28 cellular contexts compared by ENCODE assay signal in the genomic region with DNA sequence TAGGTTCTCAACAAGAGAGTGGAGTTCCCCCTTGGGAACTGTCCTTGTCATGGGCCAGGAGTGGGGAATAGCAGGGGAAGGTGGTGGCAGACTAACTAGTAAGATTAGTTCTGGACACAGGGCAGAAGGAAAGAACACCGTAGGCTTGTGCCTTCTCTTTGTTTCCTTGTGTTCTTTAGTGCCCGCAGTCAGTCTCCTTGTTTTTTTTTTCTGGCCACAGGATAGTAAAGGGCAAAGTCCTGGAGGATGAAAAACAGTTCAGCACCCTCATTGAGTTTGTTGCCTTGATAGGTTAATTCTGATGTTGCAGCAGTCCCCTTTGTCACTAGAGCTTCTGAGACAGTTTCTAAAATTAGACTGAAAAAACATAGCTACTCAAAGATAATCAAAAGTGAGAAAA. TPM values are rescaled to one million over a fixed set of nuclear protein-coding genes. Genes with fewer than 3 reads are reported as not detected.
DNase-seq lines count a peak whose midpoint lies in the region; ATAC-seq, FAIRE-seq and TF ChIP-seq lines count a peak whose summit lies in the region.
"Had no signal": no experiment of that assay in that cellular context is flagged by ENCODE, and none has a peak within 500 bp of the region (broad histone marks: within the 10 kb centered on the region; RNA-seq: fewer than 3 reads in every experiment).

No MANE protein-coding gene starts in this region.

- TF ChIP-seq RAD21 in HepG2 (CRISPR knock-in tag; IDR thresholded peaks at IDR 0.05), result no peak

- H3K79me2 ChIP-seq in HepG2 (ENCODE audit: insufficient read depth, low read length), result no peaks in the 10 kb centered on the region

- H3K27ac ChIP-seq in 22Rv1 (peak overlapping the region; percentile 24; the same call in 1 of the 2 replicates), HepG2 (ENCODE audit: extremely low read length, insufficient read depth, low read length) (peak overlapping the region; percentile 71), pancreas (no peak overlapping the region), coronary artery (no peak overlapping the region)
- H3K27ac ChIP-seq: A549, gastrocnemius medialis, suprapubic skin had no signal

- intact Hi-C loops in HepG2 (cut with micrococcal nuclease; ENCODE audit: unreplicated experiment) (no loop called here), pancreas (cut with DNase I) (no loop called here)

- FAIRE-seq in HepG2 (lab: Jason Lieb, UNC) (peak; percentile 83), pancreas (lab: Jason Lieb, UNC) (no peak)
- FAIRE-seq: A549, endothelial cell of umbilical vein, K562 had no signal

- TF ChIP-seq CTCF in 22Rv1 (IDR thresholded peaks at IDR 0.05) (no peak), HepG2 (CRISPR knock-in tag; IDR thresholded peaks at IDR 0.05) (no peak), pancreas (IDR thresholded peaks at IDR 0.05) (no peak), coronary artery (IDR thresholded peaks at IDR 0.05) (no peak)

- TF ChIP-seq EP300 in HepG2 (IDR thresholded peaks at IDR 0.05; ENCODE audit: low read depth in 2 of 2, low read length in 2 of 2) (no peak), HepG2 (CRISPR knock-in tag; IDR thresholded peaks at IDR 0.05; ENCODE audit: borderline replicate concordance) (no peak)

- ATAC-seq in HepG2 (peak; percentile 89), pancreas (peak in 3 of 4 donors; percentile 43 to 65 (median 58)), HG03108 (IDR thresholded peaks at IDR 0.05; ENCODE audit: unreplicated experiment) (no peak)
- no peak for ATAC-seq in stimulated activated naive B cell treated with anti-CD40 and anti-IgM and Interleukin-4, amounts not matched to agents 10 μg/mL and 1 μg/mL and 100 μg/mL, for 72 hours (replicated peaks)
- ATAC-seq: A549, gastrocnemius medialis, HCT116, K562 had no signal

- H3K4me1 ChIP-seq in HepG2 (ENCODE audit: insufficient read depth, low read length) (peaks cover 25% of the 10 kb centered on the region), pancreas (no peaks in the 10 kb centered on the region)
- H3K4me1 ChIP-seq: A549, gastrocnemius medialis, suprapubic skin had no signal

- 5% methylated on average over 2 of the region's 2 CpGs for WGBS in HepG2 (ENCODE audit: low lambda C conversion rate)
- WGBS in pancreas, 2 donors, result 24 to 32% methylated on average over 2 of the region's 2 CpGs

- TF ChIP-seq POLR2A in HepG2 (IDR thresholded peaks at IDR 0.05; ENCODE audit: insufficient read depth in 1 of 2, low read depth in 2 of 2, low read length in 2 of 2), result no peak

- in situ Hi-C loops in HepG2 (cut with HindIII; ENCODE audit: extremely low pct_ligation_motif_present, low pct_unique_long_range_greater_than_20kb), result no loop called here

- H2AFZ ChIP-seq in HepG2 (ENCODE audit: low read length), result peak overlapping the region; percentile 71

- peaks cover 37 to 50% of the 10 kb centered on the region in 2 donors for H3K36me3 Mint-ChIP-seq in stimulated activated naive B cell treated with anti-CD40 and anti-IgM and Interleukin-4, amounts not matched to agents 10 μg/mL and 1 μg/mL and 100 μg/mL, for 72 hours

- POLR2A ChIA-PET in HepG2 (lab: Yijun Ruan, JAX), result no interaction called here

- H3K27ac Mint-ChIP-seq in stimulated activated naive B cell treated with anti-CD40 and anti-IgM and Interleukin-4, amounts not matched to agents 10 μg/mL and 1 μg/mL and 100 μg/mL, for 72 hours, result no peak overlapping the region
- H3K27ac Mint-ChIP-seq: activated CD4-positive, alpha-beta memory T cell treated with anti-CD3 and anti-CD28 coated beads for 36 hours; activated naive CD4-positive, alpha-beta T cell treated with anti-CD3 and anti-CD28 coated beads for 36 hours; memory B cell had no signal

- peaks cover 4 to 14% of the 10 kb centered on the region in 2 donors for H3K4me1 Mint-ChIP-seq in stimulated activated naive B cell treated with anti-CD40 and anti-IgM and Interleukin-4, amounts not matched to agents 10 μg/mL and 1 μg/mL and 100 μg/mL, for 72 hours

- peak overlapping the region; percentile 67 for H3K4me2 ChIP-seq in HepG2 (ENCODE audit: low read depth, low read length)
- H3K4me2 ChIP-seq: A549 had no signal

- H3K4me3 Mint-ChIP-seq in stimulated activated naive B cell treated with anti-CD40 and anti-IgM and Interleukin-4, amounts not matched to agents 10 μg/mL and 1 μg/mL and 100 μg/mL, for 72 hours, result no peak overlapping the region
- H3K4me3 Mint-ChIP-seq: activated CD4-positive, alpha-beta memory T cell treated with anti-CD3 and anti-CD28 coated beads for 36 hours; activated naive CD4-positive, alpha-beta T cell treated with anti-CD3 and anti-CD28 coated beads for 36 hours; memory B cell had no signal

- peak overlapping the region; percentile 44; the same call in 1 of the 2 replicates for H3K9ac ChIP-seq in HepG2 (ENCODE audit: insufficient read depth, low read depth, low read length)

- DNase-seq in SW480 (ENCODE audit: low spot score) (peak; percentile 38), HepG2 (ENCODE audit: low spot score) (peak; percentile 73), pancreas (no peak), coronary artery (ENCODE audit: low spot score) (no peak), NCI-H2081 treated with DMSO at 0.1 percent for 48 hours (lab: John Stamatoyannopoulos, UW) (no peak)
- DNase-seq in stimulated activated naive B cell treated with anti-CD40 and anti-IgM and Interleukin-4, amounts not matched to agents 10 μg/mL and 1 μg/mL and 100 μg/mL, for 72 hours, result no peak
- DNase-seq: activated CD4-positive, alpha-beta memory T cell treated with anti-CD3 and anti-CD28 coated beads for 36 hours; activated CD4-positive, CD25-positive, alpha-beta regulatory T cell treated with anti-CD3 and anti-CD28 coated beads, Interleukin-2, amount 50 U/mL, for 72 hours; activated CD8-positive, alpha-beta memory T cell treated with anti-CD3 and anti-CD28 coated beads, Interleukin-2, amount 50 U/mL, for 48 hours; activated naive CD4-positive, alpha-beta T cell treated with anti-CD3 and anti-CD28 coated beads for 36 hours; Calu3; DMS79 treated with DMSO at 0.1 percent for 48 hours; dorsolateral prefrontal cortex; gastrocnemius medialis; GDM1; NCI-H1092; NCI-H1694 treated with DMSO at 0.1 percent for 48 hours; NK-92 treated with Interleukin-12 subunit alpha and Interleukin-12 subunit beta, amount 100 ng/mL, for 24 hours; Right ventricle myocardium superior; stimulated activated naive CD4-positive, alpha-beta T cell had no signal

- no peaks in the 10 kb centered on the region for H4K20me1 ChIP-seq in HepG2 (ENCODE audit: insufficient read depth, low read length)

- H3K9me3 ChIP-seq in HepG2 (ENCODE audit: low read length) (no peaks in the 10 kb centered on the region), pancreas (no peaks in the 10 kb centered on the region)
- H3K9me3 ChIP-seq: A549, gastrocnemius medialis, suprapubic skin had no signal

- no peaks in the 10 kb centered on the region for H3K9me3 Mint-ChIP-seq in stimulated activated naive B cell treated with anti-CD40 and anti-IgM and Interleukin-4, amounts not matched to agents 10 μg/mL and 1 μg/mL and 100 μg/mL, for 72 hours
- H3K9me3 Mint-ChIP-seq: activated CD4-positive, alpha-beta memory T cell treated with anti-CD3 and anti-CD28 coated beads for 36 hours; activated naive CD4-positive, alpha-beta T cell treated with anti-CD3 and anti-CD28 coated beads for 36 hours; memory B cell had no signal

- H3K27me3 Mint-ChIP-seq in stimulated activated naive B cell treated with anti-CD40 and anti-IgM and Interleukin-4, amounts not matched to agents 10 μg/mL and 1 μg/mL and 100 μg/mL, for 72 hours, result no peaks in the 10 kb centered on the region
- H3K27me3 Mint-ChIP-seq: activated CD4-positive, alpha-beta memory T cell treated with anti-CD3 and anti-CD28 coated beads for 36 hours; memory B cell had no signal

- CTCF ChIA-PET in HepG2 (lab: Yijun Ruan, JAX; ENCODE audit: low intra/inter-chr PET ratio, low total read pairs), result no interaction called here

- BruUV-seq in HepG2 (replicated peaks; lab: Mats Ljungman, UMichigan), result no TSS peak

- H3K4me3 ChIP-seq in HepG2 (replicated peaks in 1 of 3; ENCODE audit: insufficient read depth in 1 of 3, low read depth in 2 of 3, low read length in 3 of 3) (peak overlapping the region; percentile 6 to 38 (median 11); a peak in 4 of 6 replicates), pancreas (no peak overlapping the region), coronary artery (no peak overlapping the region)
- H3K4me3 ChIP-seq: A549, dorsolateral prefrontal cortex, gastrocnemius medialis, K562, suprapubic skin had no signal

- H3K36me3 ChIP-seq in HepG2 (replicated peaks in 1 of 2; ENCODE audit: control insufficient read depth in 1 of 2, insufficient read depth in 2 of 2, low read length in 2 of 2) (peaks cover 8 to 17% of the 10 kb centered on the region in 2 experiments), pancreas (peaks cover 0 to 16% (median 4%) of the 10 kb centered on the region in 3 donors)

- H3K27me3 ChIP-seq in HepG2 (ENCODE audit: control insufficient read depth in 1 of 2, insufficient read depth in 2 of 2, low read length in 2 of 2), result no peaks in the 10 kb centered on the region
- no peaks in the 10 kb centered on the region for H3K27me3 ChIP-seq in pancreas
- H3K27me3 ChIP-seq: dorsolateral prefrontal cortex, gastrocnemius medialis, suprapubic skin had no signal

RNA-seq across cellular contexts. Expression of gene PEX5, which starts 8.4 kb away (rescaled TPM):
- 29.0 and 35.2 TPM in 2 replicates for total RNA-seq in HepG2 (2016; rRNA removed; fragmentation: Illumina TruSeq; extraction: Trizol)
- 25.2 and 29.3 TPM in 2 replicates for total RNA-seq in HepG2 (2016; cell fraction: cytosol; rRNA removed; fragmentation: Illumina TruSeq; extraction: Trizol; ENCODE audit: low read depth)
- total RNA-seq in HepG2 (2016; cell fraction: insoluble cytoplasmic fraction; rRNA removed; fragmentation: Illumina TruSeq; extraction: Trizol), result 29.8 and 33.2 TPM in 2 replicates
- total RNA-seq in HepG2 (2016; cell fraction: membrane; rRNA removed; fragmentation: Illumina TruSeq; extraction: Trizol), result 26.2 and 26.3 TPM in 2 replicates
- 19.6 and 20.8 TPM in 2 replicates for total RNA-seq in HepG2 (2016; cell fraction: nucleus; rRNA removed; fragmentation: Illumina TruSeq; extraction: Trizol)
- polyA plus RNA-seq in HepG2 (2011; rRNA removed), result 16.4 and 17.4 TPM in 2 replicates
- polyA plus RNA-seq in HepG2 (2011; cell fraction: cytosol; rRNA removed), result 15.0 and 16.0 TPM in 2 replicates
- 23.2 and 24.1 TPM in 2 replicates for polyA plus RNA-seq in HepG2 (2011; cell fraction: nucleus; rRNA removed)
- polyA plus RNA-seq in HepG2 (2012), result 22.6 and 23.6 TPM in 2 replicates
- polyA plus RNA-seq in HepG2 (2016; cell fraction: cytosol; fragmentation: Illumina TruSeq; extraction: Trizol; ENCODE audit: low read depth), result 5.1 and 5.5 TPM in 2 replicates
- polyA plus RNA-seq in HepG2 (2016; cell fraction: insoluble cytoplasmic fraction; fragmentation: Illumina TruSeq; extraction: Trizol; ENCODE audit: low read depth), result 26.7 and 30.1 TPM in 2 replicates
- 12.7 and 15.4 TPM in 2 replicates for polyA plus RNA-seq in HepG2 (2016; cell fraction: membrane; fragmentation: Illumina TruSeq; extraction: Trizol; ENCODE audit: low read depth)
- 26.8 and 27.9 TPM in 2 replicates for polyA plus RNA-seq in HepG2 (2016; cell fraction: nucleus; fragmentation: Illumina TruSeq; extraction: Trizol; ENCODE audit: insufficient read depth, low read depth)
- polyA minus RNA-seq in HepG2 (2011; rRNA and poly(A)+ RNA removed; ENCODE audit: low replicate concordance), result 23.0 and 24.3 TPM in 2 replicates
- polyA minus RNA-seq in HepG2 (2011; cell fraction: cytosol; rRNA and poly(A)+ RNA removed), result 11.6 and 15.5 TPM in 2 replicates
- 11.2 and 15.5 TPM in 2 replicates for polyA minus RNA-seq in HepG2 (2011; cell fraction: nucleus; rRNA and poly(A)+ RNA removed)
- 10 to 100 TPM; 25.7 to 37.7 (median 34.1) TPM for total RNA-seq in pancreas
- polyA plus RNA-seq in pancreas, result 10 to 100 TPM; 14.9 to 21.6 TPM

Comparison
In these comparisons a context has a peak if more than half of its experiments do, and no peak if none do; other contexts are left out.
1. H3K27ac ChIP-seq: peak in 22Rv1 (single experiment) and HepG2 (single experiment); none in pancreas (0 of 4) and coronary artery (0 of 2).
2. DNase-seq: peak in SW480 (single experiment) and HepG2 (single experiment); none in pancreas (0 of 6), coronary artery (single experiment), stimulated activated naive B cell treated with anti-CD40 and anti-IgM and Interleukin-4, amounts not matched to agents 10 μg/mL and 1 μg/mL and 100 μg/mL, for 72 hours (single experiment) and NCI-H2081 treated with DMSO at 0.1 percent for 48 hours (single experiment).
3. ATAC-seq: peak in HepG2 (single experiment) and pancreas (3 of 4); none in HG03108 (single experiment) and stimulated activated naive B cell treated with anti-CD40 and anti-IgM and Interleukin-4, amounts not matched to agents 10 μg/mL and 1 μg/mL and 100 μg/mL, for 72 hours (0 of 2).
4. H3K4me3 ChIP-seq: peak in HepG2 (3 of 3); none in pancreas (0 of 4) and coronary artery (single experiment).